Comparison of ENCODE assay signal across 25 cellular contexts in genomic region chr19:12255372-12255771, GRCh38.
"Had no signal": no experiment of that assay in that cellular context is flagged by ENCODE, and none has a peak within 500 bp of the region (broad histone marks: within the 10 kb centered on the region; RNA-seq: fewer than 3 reads in every experiment).

No MANE protein-coding gene starts in this region.

- H3K27me3 Mint-ChIP-seq: activated naive CD8-positive, alpha-beta T cell treated with anti-CD3 and anti-CD28 coated beads, Interleukin-2, amount 10 ng/mL, durations not matched to agents 7 days and 5 days had no signal

- H3K27ac Mint-ChIP-seq: activated naive CD8-positive, alpha-beta T cell treated with anti-CD3 and anti-CD28 coated beads, Interleukin-2, amount 10 ng/mL, durations not matched to agents 7 days and 5 days; T-helper 1 cell treated with Interleukin-12 subunit alpha and Interleukin-12 subunit beta and Interleukin-4 antibody, amounts not matched to agents 30 μg/mL and 1 μg/mL, for 36 hours had no signal

- H3K36me3 ChIP-seq: MG63, SJSA1 had no signal

- H3K4me3 ChIP-seq: ascending aorta, body of pancreas, MG63, SJSA1 had no signal

- DNase-seq: activated CD4-positive, alpha-beta T cell treated with anti-CD3 and anti-CD28 coated beads for 1 hour; activated CD4-positive, alpha-beta T cell treated with anti-CD3 and anti-CD28 coated beads, Interleukin-2, amount 50 U/mL, for 1 hour; activated CD8-positive, alpha-beta memory T cell treated with anti-CD3 and anti-CD28 coated beads for 24 hours; activated effector memory CD4-positive, alpha-beta T cell treated with Interleukin-2 at 50 U/mL for 16 hours; activated naive CD4-positive, alpha-beta T cell; activated naive CD8-positive, alpha-beta T cell treated with anti-CD3 and anti-CD28 coated beads, Interleukin-2, amount 10 ng/mL, durations not matched to agents 7 days and 5 days; activated T-cell treated with anti-CD3 and anti-CD28 coated beads for 4 hours; amniotic stem cell; body of pancreas; central memory CD4-positive, alpha-beta T cell; MG63; NCI-H1105; NCI-H1436; NCI-H1694 treated with DMSO at 0.1 percent for 48 hours; NCI-H2029 treated with DMSO at 0.1 percent for 48 hours; NCI-H345; NCI-H510A; NCI-H526 treated with DMSO at 0.1 percent for 48 hours; PC-3; SHP77; SW 1271 had no signal

- H3K4me1 Mint-ChIP-seq: activated naive CD8-positive, alpha-beta T cell treated with anti-CD3 and anti-CD28 coated beads, Interleukin-2, amount 10 ng/mL, durations not matched to agents 7 days and 5 days had no signal

- H3K27ac ChIP-seq: ascending aorta, body of pancreas, SJSA1 had no signal

- H3K4me1 ChIP-seq: ascending aorta, body of pancreas, SJSA1 had no signal

- H3K27me3 ChIP-seq: ascending aorta, body of pancreas, MG63, SJSA1 had no signal

- ATAC-seq: body of pancreas, PC-3, SK-N-SH treated with all-trans-retinoic acid at 6 μM for 48 hours had no signal

- H3K4me3 Mint-ChIP-seq: activated naive CD8-positive, alpha-beta T cell treated with anti-CD3 and anti-CD28 coated beads, Interleukin-2, amount 10 ng/mL, durations not matched to agents 7 days and 5 days; T-helper 1 cell treated with Interleukin-12 subunit alpha and Interleukin-12 subunit beta and Interleukin-4 antibody, amounts not matched to agents 30 μg/mL and 1 μg/mL, for 36 hours had no signal
